In genomic region chr1:225535280-225535679, GRCh38 we compare ENCODE assay signal across 17 cellular contexts.
"Had no signal": no experiment of that assay in that cellular context is flagged by ENCODE, and none has a peak within 500 bp of the region (broad histone marks: within the 10 kb centered on the region; RNA-seq: fewer than 3 reads in every experiment).

No MANE protein-coding gene starts in this region.

- H3K27me3 Mint-ChIP-seq: dendritic cell treated with granulocyte-macrophage colony-stimulating factor and Interleukin-4, amounts not matched to agents 40 ng/mL and 50 ng/mL, for 4 days; progenitor cell of endocrine pancreas had no signal

- H3K4me3 Mint-ChIP-seq: dendritic cell treated with granulocyte-macrophage colony-stimulating factor and Interleukin-4, amounts not matched to agents 40 ng/mL and 50 ng/mL, for 4 days; effector memory CD8-positive, alpha-beta T cell; naive thymus-derived CD8-positive, alpha-beta T cell had no signal

- H3K27ac ChIP-seq: heart left ventricle, pancreas had no signal

- DNase-seq: effector memory CD8-positive, alpha-beta T cell; heart left ventricle; hippocampal formation; left colon; mesendoderm; naive thymus-derived CD8-positive, alpha-beta T cell; occipital lobe; pancreas; right cardiac atrium; small intestine; stimulated activated CD4-positive, alpha-beta T cell treated with anti-CD3 and anti-CD28 coated beads, Interleukin-12 subunit alpha, Interleukin-12 subunit beta, amount 100 ng/mL, for 4 hours; stimulated activated CD4-positive, alpha-beta T cell treated with anti-CD3 and anti-CD28 coated beads, Interleukin-2, amount 100 ng/mL, for 48 hours; stimulated activated naive CD4-positive, alpha-beta T cell treated with Interleukin-2 at 50 U/mL for 16 hours; trophoblast cell had no signal

- H3K27me3 ChIP-seq: heart left ventricle, pancreas had no signal

- H3K36me3 ChIP-seq: pancreas had no signal

- H3K9me3 Mint-ChIP-seq: dendritic cell treated with granulocyte-macrophage colony-stimulating factor and Interleukin-4, amounts not matched to agents 40 ng/mL and 50 ng/mL, for 4 days; effector memory CD8-positive, alpha-beta T cell; naive thymus-derived CD8-positive, alpha-beta T cell had no signal

- ATAC-seq: effector memory CD8-positive, alpha-beta T cell; esophagus mucosa; heart left ventricle; left colon; naive thymus-derived CD8-positive, alpha-beta T cell; pancreas; right cardiac atrium had no signal

- H3K4me3 ChIP-seq: heart left ventricle, pancreas had no signal

- H3K27ac Mint-ChIP-seq: dendritic cell treated with granulocyte-macrophage colony-stimulating factor and Interleukin-4, amounts not matched to agents 40 ng/mL and 50 ng/mL, for 4 days; effector memory CD8-positive, alpha-beta T cell; naive thymus-derived CD8-positive, alpha-beta T cell had no signal

- H3K36me3 Mint-ChIP-seq: naive thymus-derived CD8-positive, alpha-beta T cell had no signal

- H3K9me3 ChIP-seq: heart left ventricle, pancreas had no signal
